In genomic region chr1:23148084-23148483, GRCh38 we compare ENCODE assay signal across 26 cellular contexts. TPM values are rescaled to one million over a fixed set of nuclear protein-coding genes. Genes with fewer than 3 reads are reported as not detected.
DNase-seq lines count a peak whose midpoint lies in the region; ATAC-seq, FAIRE-seq and TF ChIP-seq lines count a peak whose summit lies in the region.
"Had no signal": no experiment of that assay in that cellular context is flagged by ENCODE, and none has a peak within 500 bp of the region (broad histone marks: within the 10 kb centered on the region; RNA-seq: fewer than 3 reads in every experiment).

No MANE protein-coding gene starts in this region.

- intact Hi-C loops in activated T-helper 2 cell treated with anti-CD3 and anti-CD28 coated beads, Interferon-gamma antibody, Interleukin-2, Interleukin-4, amounts not matched to agents 10 μg/mL and 5 μg/mL and 100 μg/mL, durations not matched to agents 14 hours and 24 hours and 36 hours (cut with micrococcal nuclease), result loop anchor here (1.0 to 2.0 kb wide), 3 partner anchors 21 to 45 kb away; partner anchors contain the start of gene LUZP1
- intact Hi-C loops in OCI-LY7 (cut with micrococcal nuclease; ENCODE audit: unreplicated experiment), result no loop called here

- H3K79me2 ChIP-seq in OCI-LY7 (ENCODE audit: insufficient read depth, low read depth, low read length), result peaks cover 20% of the 10 kb centered on the region; the same call in 1 of the 2 replicates

- no peak for DNase-seq in activated CD4-positive, CD25-positive, alpha-beta regulatory T cell (lab: John Stamatoyannopoulos, UW)
- DNase-seq in GM19239 (ENCODE audit: insufficient read length, low spot score) (no peak), mesothelial cell of epicardium (ENCODE audit: low spot score in 2 of 2, unreplicated experiment in 2 of 2) (no peak), OCI-LY7 (ENCODE audit: low spot score) (no peak), CD1c-positive myeloid dendritic cell (ENCODE audit: extremely low spot score) (no peak)
- DNase-seq in activated T-helper 2 cell treated with anti-CD3 and anti-CD28 coated beads, Interferon-gamma antibody, Interleukin-2, Interleukin-4, amounts not matched to agents 10 μg/mL and 5 μg/mL and 100 μg/mL, durations not matched to agents 14 hours and 24 hours and 36 hours (ENCODE audit: low spot score), result no peak
- no peak for DNase-seq in effector memory CD4-positive, alpha-beta T cell
- DNase-seq: activated CD4-positive, alpha-beta T cell treated with anti-CD3 and anti-CD28 coated beads, Interleukin-2, amount 50 U/mL, for 4 hours; activated gamma-delta T cell treated with Interleukin-2 at 50 U/mL for 16 hours; C1 segment of cervical spinal cord; DND-41; H7; heart left ventricle; KG1; NCI-H1092; NCI-H2081; NCI-H524; OCI-M1; stimulated activated CD4-positive, alpha-beta T cell treated with anti-CD3 and anti-CD28 coated beads, Interleukin-12 subunit alpha, Interleukin-12 subunit beta, amount 100 ng/mL, for 4 hours; T1000 had no signal

- CTCF ChIA-PET in OCI-LY7 (lab: Charles Lee; ENCODE audit: unreplicated experiment), result no interaction called here

- H3K4me1 Mint-ChIP-seq in activated T-helper 2 cell treated with anti-CD3 and anti-CD28 coated beads, Interferon-gamma antibody, Interleukin-2, Interleukin-4, amounts not matched to agents 10 μg/mL and 5 μg/mL and 100 μg/mL, durations not matched to agents 14 hours and 24 hours and 36 hours (ENCODE audit: low read depth), result peaks cover 25% of the 10 kb centered on the region
- peaks cover 15% of the 10 kb centered on the region for H3K4me1 Mint-ChIP-seq in mesothelial cell of epicardium
- H3K4me1 Mint-ChIP-seq: neural crest cell had no signal

- H3K9me3 Mint-ChIP-seq in activated T-helper 2 cell treated with anti-CD3 and anti-CD28 coated beads, Interferon-gamma antibody, Interleukin-2, Interleukin-4, amounts not matched to agents 10 μg/mL and 5 μg/mL and 100 μg/mL, durations not matched to agents 14 hours and 24 hours and 36 hours, result no peaks in the 10 kb centered on the region
- no peaks in the 10 kb centered on the region for H3K9me3 Mint-ChIP-seq in mesothelial cell of epicardium
- H3K9me3 Mint-ChIP-seq: memory B cell, neural crest cell had no signal

- no peaks in the 10 kb centered on the region for H3K9me3 ChIP-seq in OCI-LY7 (ENCODE audit: low read length)
- no peaks in the 10 kb centered on the region for H3K9me3 ChIP-seq in effector memory CD4-positive, alpha-beta T cell (ENCODE audit: control insufficient read depth, low read length)
- H3K9me3 ChIP-seq: heart left ventricle had no signal

- no peak overlapping the region for H3K4me2 ChIP-seq in OCI-LY7 (ENCODE audit: low read length)

- no peaks in the 10 kb centered on the region for H3K27me3 ChIP-seq in effector memory CD4-positive, alpha-beta T cell (replicated peaks; ENCODE audit: control insufficient read depth, insufficient read depth, low read length, poor library complexity, severe bottlenecking)
- H3K27me3 ChIP-seq: cardiac muscle cell, heart left ventricle had no signal

- ATAC-seq in activated CD4-positive, CD25-positive, alpha-beta regulatory T cell treated with anti-CD3 and anti-CD28 coated beads, Interleukin-2, amount 50 U/mL, for 24 hours, result peak; percentile 97
- ATAC-seq: heart left ventricle had no signal

- peak overlapping the region; percentile 76 for H3K27ac Mint-ChIP-seq in activated T-helper 2 cell treated with anti-CD3 and anti-CD28 coated beads, Interferon-gamma antibody, Interleukin-2, Interleukin-4, amounts not matched to agents 10 μg/mL and 5 μg/mL and 100 μg/mL, durations not matched to agents 14 hours and 24 hours and 36 hours
- peak overlapping the region; percentile 64 for H3K27ac Mint-ChIP-seq in mesothelial cell of epicardium
- H3K27ac Mint-ChIP-seq: memory B cell had no signal

- H3K4me3 Mint-ChIP-seq in activated T-helper 2 cell treated with anti-CD3 and anti-CD28 coated beads, Interferon-gamma antibody, Interleukin-2, Interleukin-4, amounts not matched to agents 10 μg/mL and 5 μg/mL and 100 μg/mL, durations not matched to agents 14 hours and 24 hours and 36 hours (ENCODE audit: low read depth), result peak overlapping the region; percentile 13
- no peak overlapping the region for H3K4me3 Mint-ChIP-seq in mesothelial cell of epicardium
- H3K4me3 Mint-ChIP-seq: memory B cell, neural crest cell had no signal

- peak; percentile 70 for FAIRE-seq in GM19239 (lab: Jason Lieb, UNC)
- FAIRE-seq: islet of Langerhans, urothelium cell line had no signal

- H4K20me1 ChIP-seq in OCI-LY7 (ENCODE audit: insufficient read depth, low read length), result peaks cover 5% of the 10 kb centered on the region; the same call in 1 of the 2 replicates

- H3K9me2 ChIP-seq in OCI-LY7 (ENCODE audit: insufficient read depth, low read length), result no peaks in the 10 kb centered on the region

- peaks cover 5% of the 10 kb centered on the region for H3K4me1 ChIP-seq in OCI-LY7 (ENCODE audit: insufficient read depth, low read length, poor library complexity, severe bottlenecking)
- H3K4me1 ChIP-seq in effector memory CD4-positive, alpha-beta T cell (ENCODE audit: control insufficient read depth, insufficient read depth, low read length, poor library complexity, severe bottlenecking), result peaks cover 4% of the 10 kb centered on the region

- no peak overlapping the region for H3K4me3 ChIP-seq in OCI-LY7 (ENCODE audit: low read depth, low read length, poor library complexity, severe bottlenecking)
- no peak overlapping the region for H3K4me3 ChIP-seq in effector memory CD4-positive, alpha-beta T cell (ENCODE audit: insufficient read depth, low read depth, low read length, poor library complexity, severe bottlenecking)
- H3K4me3 ChIP-seq: cardiac muscle cell, heart left ventricle had no signal

- no peak overlapping the region for H3K27ac ChIP-seq in OCI-LY7 (ENCODE audit: low read depth, low read length, poor library complexity, severe bottlenecking)
- no peak overlapping the region for H3K27ac ChIP-seq in effector memory CD4-positive, alpha-beta T cell (ENCODE audit: insufficient read depth, low read length, poor library complexity, severe bottlenecking)
- H3K27ac ChIP-seq: cardiac muscle cell, heart left ventricle had no signal

- TF ChIP-seq CTCF in mesothelial cell of epicardium (IDR thresholded peaks at IDR 0.05; ENCODE audit: unreplicated experiment) (no peak), OCI-LY7 (conservative IDR thresholded peaks at IDR 0.05; ENCODE audit: low read length) (no peak)

- no TSS peak for BruUV-seq in OCI-LY7 (replicated peaks; lab: Mats Ljungman, UMichigan)

- no peaks in the 10 kb centered on the region for H3K27me3 Mint-ChIP-seq in activated T-helper 2 cell treated with anti-CD3 and anti-CD28 coated beads, Interferon-gamma antibody, Interleukin-2, Interleukin-4, amounts not matched to agents 10 μg/mL and 5 μg/mL and 100 μg/mL, durations not matched to agents 14 hours and 24 hours and 36 hours (ENCODE audit: low read depth)
- no peaks in the 10 kb centered on the region for H3K27me3 Mint-ChIP-seq in mesothelial cell of epicardium (ENCODE audit: low read depth)
- H3K27me3 Mint-ChIP-seq: memory B cell had no signal

- H3K36me3 ChIP-seq in OCI-LY7 (ENCODE audit: insufficient read depth, low read length), result peaks cover 3% of the 10 kb centered on the region; the same call in 1 of the 2 replicates
- H3K36me3 ChIP-seq in effector memory CD4-positive, alpha-beta T cell (ENCODE audit: control insufficient read depth, insufficient read depth, low read length), result no peaks in the 10 kb centered on the region
- H3K36me3 ChIP-seq: cardiac muscle cell had no signal

- peaks cover 10% of the 10 kb centered on the region for H3K36me3 Mint-ChIP-seq in activated T-helper 2 cell treated with anti-CD3 and anti-CD28 coated beads, Interferon-gamma antibody, Interleukin-2, Interleukin-4, amounts not matched to agents 10 μg/mL and 5 μg/mL and 100 μg/mL, durations not matched to agents 14 hours and 24 hours and 36 hours (ENCODE audit: low read depth)
- peaks cover 2% of the 10 kb centered on the region for H3K36me3 Mint-ChIP-seq in mesothelial cell of epicardium
- H3K36me3 Mint-ChIP-seq: memory B cell had no signal

- no peak overlapping the region for H2AFZ ChIP-seq in OCI-LY7 (ENCODE audit: low read length)

- POLR2A ChIA-PET in OCI-LY7 (lab: Charles Lee), result interaction anchor here (0.7 kb wide), 3 partner anchors 27 to 1634 kb away, joined by 3 read pairs; no protein-coding TSS in a partner anchor

RNA-seq across cellular contexts. Expression of gene LUZP1, which starts 20.6 kb away (rescaled TPM):
- total RNA-seq in activated T-helper 2 cell treated with anti-CD3 and anti-CD28 coated beads, Interferon-gamma antibody, Interleukin-2, Interleukin-4, amounts not matched to agents 10 μg/mL and 5 μg/mL and 100 μg/mL, durations not matched to agents 14 hours and 24 hours and 36 hours, result 19.7 and 21.6 TPM in 2 replicates
- total RNA-seq in mesothelial cell of epicardium (67.6 to 71.9 TPM (median 69.4 TPM) in 3 replicates), OCI-LY7 (2022) (10.3 and 13.6 TPM in 2 replicates)
- total RNA-seq in OCI-LY7 (2014; rRNA removed; shearing (Covaris generic)), result 7.6 and 8.5 TPM in 2 replicates
